9 cellular contexts compared by ENCODE assay signal in genomic region chr17:37742762-37743611, GRCh38. TPM values are rescaled to one million over a fixed set of nuclear protein-coding genes. Genes with fewer than 3 reads are reported as not detected.
DNase-seq lines count a peak whose midpoint lies in the region; ATAC-seq, FAIRE-seq and TF ChIP-seq lines count a peak whose summit lies in the region.
"Had no signal": no experiment of that assay in that cellular context is flagged by ENCODE, and none has a peak within 500 bp of the region (broad histone marks: within the 10 kb centered on the region; RNA-seq: fewer than 3 reads in every experiment).

No MANE protein-coding gene starts in this region.

- no peak overlapping the region for H3K27ac ChIP-seq in esophagus squamous epithelium

- H3K4me1 ChIP-seq in esophagus squamous epithelium = peaks cover 27 to 40% (median 30%) of the 10 kb centered on the region in 3 donors

- peak; percentile 63 for DNase-seq in GM13977 (ENCODE audit: low spot score)
- peak; percentile 49 for DNase-seq in RCC 7860 (ENCODE audit: low spot score)
- no peak for DNase-seq in esophagus squamous epithelium (lab: John Stamatoyannopoulos, UW)
- peak; percentile 34 for DNase-seq in progenitor cell of endocrine pancreas (ENCODE audit: low spot score, unreplicated experiment)
- DNase-seq in NCI-H2227 treated with DMSO at 0.1 percent for 48 hours (lab: John Stamatoyannopoulos, UW) = no peak

- no peaks in the 10 kb centered on the region for H3K27me3 Mint-ChIP-seq in progenitor cell of endocrine pancreas

- peaks cover 26 to 100% (median 60%) of the 10 kb centered on the region in 4 donors for H3K27me3 ChIP-seq in esophagus squamous epithelium

- TF ChIP-seq CTCF in GM13977 (IDR thresholded peaks at IDR 0.05; ENCODE audit: extremely low read depth, insufficient read depth, missing control alignments) (no peak), esophagus squamous epithelium (IDR thresholded peaks at IDR 0.05) (no peak), progenitor cell of endocrine pancreas (IDR thresholded peaks at IDR 0.05; ENCODE audit: unreplicated experiment) (no peak)

- peaks cover 24% of the 10 kb centered on the region for H3K36me3 Mint-ChIP-seq in progenitor cell of endocrine pancreas (ENCODE audit: insufficient read depth)

- H3K4me3 ChIP-seq in esophagus squamous epithelium = peak overlapping the region in 3 of 4 donors; percentile 9 to 56 (median 41)

- in situ Hi-C loops in GM13977 (cut with MboI; ENCODE audit: low pct_unique_long_range_greater_than_20kb, low sequenced_read_pairs, unreplicated experiment) = no loop called here

- H3K9me3 ChIP-seq in esophagus squamous epithelium = no peaks in the 10 kb centered on the region

- H3K9me3 Mint-ChIP-seq in progenitor cell of endocrine pancreas (ENCODE audit: low read depth) = no peaks in the 10 kb centered on the region

- peak overlapping the region; percentile 98 for H3K27ac Mint-ChIP-seq in progenitor cell of endocrine pancreas

- H3K4me1 Mint-ChIP-seq in progenitor cell of endocrine pancreas (ENCODE audit: low read depth) = peaks cover 45% of the 10 kb centered on the region

- WGBS in esophagus squamous epithelium, 2 donors = 0 to 1% methylated on average over 13 to 27 of the region's 76 CpGs

- peak overlapping the region; percentile 97 for H3K4me3 Mint-ChIP-seq in progenitor cell of endocrine pancreas (ENCODE audit: low read depth)

- no peaks in the 10 kb centered on the region for H3K36me3 ChIP-seq in esophagus squamous epithelium

- intact Hi-C loops in esophagus squamous epithelium (cut with DNase I) = no loop called here

- TF ChIP-seq POLR2A in esophagus squamous epithelium (IDR thresholded peaks at IDR 0.05) = no peak

- FAIRE-seq in RCC 7860 (lab: Jason Lieb, UNC) = no peak
- FAIRE-seq: TTC549 had no signal

- ATAC-seq in HG03139 (IDR thresholded peaks at IDR 0.05; ENCODE audit: unreplicated experiment) = no peak
- no peak for ATAC-seq in GM21360 (IDR thresholded peaks at IDR 0.05; ENCODE audit: unreplicated experiment)
- ATAC-seq in HG03097 (IDR thresholded peaks at IDR 0.05; ENCODE audit: low FRiP score, unreplicated experiment) = no peak

RNA-seq across cellular contexts. Expression of gene HNF1B, which starts 1.9 kb away (rescaled TPM):
- total RNA-seq in esophagus squamous epithelium = not detected
- total RNA-seq in progenitor cell of endocrine pancreas = 96.9 and 99.1 TPM in 2 replicates

Comparison
In these comparisons a context has a peak if more than half of its experiments do, and no peak if none do; other contexts are left out.
1. DNase-seq: peak in GM13977 (single experiment), RCC 7860 (single experiment) and progenitor cell of endocrine pancreas (single experiment); none in esophagus squamous epithelium (single experiment) and NCI-H2227 treated with DMSO at 0.1 percent for 48 hours (single experiment).
2. RNA of gene HNF1B, which starts 1.9 kb away (total RNA-seq): 96.9 to 99.1 TPM in progenitor cell of endocrine pancreas; not detected in esophagus squamous epithelium; every median in the first group is over 10 times any median in the second.